In the genomic region with DNA sequence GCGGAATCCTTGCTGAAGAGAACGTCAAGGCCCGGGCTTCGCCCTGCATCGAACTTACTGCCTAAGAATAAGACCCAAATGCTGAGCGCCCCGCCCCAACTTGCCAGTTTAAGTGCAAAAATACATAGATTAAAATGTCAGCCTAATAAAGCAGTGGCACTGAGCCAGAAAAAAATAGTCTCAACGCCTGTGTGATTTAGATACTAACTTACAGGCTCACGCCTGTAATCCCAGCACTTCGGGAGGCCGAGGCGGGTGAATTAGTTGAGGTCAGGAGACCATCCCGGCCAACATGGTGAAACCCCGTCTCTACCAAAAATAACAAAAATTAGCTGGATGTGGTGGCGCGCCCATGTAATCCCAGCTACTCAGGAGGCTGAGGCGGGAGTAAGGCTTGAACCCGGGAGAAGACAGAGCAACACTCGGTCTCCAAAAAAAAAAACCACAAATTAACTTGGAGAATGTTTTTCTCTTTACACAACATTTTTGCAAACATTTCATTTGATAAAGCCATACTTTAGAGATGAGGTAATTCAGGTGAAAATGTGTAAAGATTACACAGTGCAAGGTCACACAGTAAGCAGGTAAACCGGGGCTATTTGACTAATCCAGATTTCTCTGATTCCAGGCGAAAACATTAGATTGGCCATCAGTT, we compare ENCODE assay signal across 8 cellular contexts. TPM values are rescaled to one million over a fixed set of nuclear protein-coding genes. Genes with fewer than 3 reads are reported as not detected.
DNase-seq lines count a peak whose midpoint lies in the region; ATAC-seq, FAIRE-seq and TF ChIP-seq lines count a peak whose summit lies in the region.

No MANE protein-coding gene starts in this region.

- CTCF ChIA-PET in T-cell (lab: Charles Lee): interaction anchor here (0.5 to 1.4 kb wide), 5 partner anchors 10 to 367 kb away, joined by 3 to 7 read pairs (median 4); a partner anchor contains a TSS

- POLR2A ChIA-PET in T-cell (lab: Charles Lee): interaction anchor here (0.6 to 1.0 kb wide), 5 partner anchors 12 to 357 kb away, joined by 3 to 7 read pairs (median 5); a partner anchor contains a TSS

- H4K20me1 ChIP-seq in DND-41 (ENCODE audit: insufficient read depth, low read length): peaks cover 33% of the 10 kb centered on the region; the same call in 1 of the 2 replicates

- H3K4me1 ChIP-seq in DND-41 (ENCODE audit: insufficient read depth, low read length) (peaks cover 35% of the 10 kb centered on the region), pancreas (peaks cover 14 to 22% (median 18%) of the 10 kb centered on the region in 3 donors)

- no peak for FAIRE-seq in pancreas (lab: Jason Lieb, UNC)

- H3K9me3 ChIP-seq in DND-41 (ENCODE audit: insufficient read depth, low read length, severe bottlenecking) (no peaks in the 10 kb centered on the region), pancreas (no peaks in the 10 kb centered on the region)

- 10% methylated on average over 21 of the region's 21 CpGs for WGBS in pancreas, 2 donors

- no peak for ATAC-seq in DND-41 (ENCODE audit: insufficient read depth, low read depth)
- ATAC-seq in T-cell (replicated peaks in 1 of 4): no peak
- ATAC-seq in pancreas: peak; percentile 10 to 33 (median 24)
- no peak for ATAC-seq in HG03442 (IDR thresholded peaks at IDR 0.05; ENCODE audit: unreplicated experiment)
- no peak for ATAC-seq in HG03175 (IDR thresholded peaks at IDR 0.05; ENCODE audit: unreplicated experiment)

- H3K27ac ChIP-seq in DND-41 (ENCODE audit: low read length): peak overlapping the region; percentile 98
- H3K27ac ChIP-seq in pancreas: peak overlapping the region; percentile 82 to 98 (median 98)

- peak overlapping the region; percentile 77 for H3K9ac ChIP-seq in DND-41 (ENCODE audit: low read depth, low read length)

- no peaks in the 10 kb centered on the region for H3K27me3 ChIP-seq in DND-41 (ENCODE audit: insufficient read depth, low read length, poor library complexity)
- H3K27me3 ChIP-seq in pancreas: no peaks in the 10 kb centered on the region

- peaks cover 41 to 47% (median 42%) of the 10 kb centered on the region in 3 donors for H3K4me1 Mint-ChIP-seq in T-cell

- no peaks in the 10 kb centered on the region for H3K9me3 Mint-ChIP-seq in T-cell

- H3K36me3 ChIP-seq in DND-41 (ENCODE audit: insufficient read depth, low read length): no peaks in the 10 kb centered on the region; the same call in 1 of the 2 replicates
- H3K36me3 ChIP-seq in pancreas: no peaks in the 10 kb centered on the region

- H3K4me2 ChIP-seq in DND-41 (ENCODE audit: insufficient read depth, low read length): peak overlapping the region; percentile 66

- H3K27me3 Mint-ChIP-seq in T-cell: no peaks in the 10 kb centered on the region

- peak overlapping the region; percentile 100 for H3K27ac Mint-ChIP-seq in T-cell

- no peak for DNase-seq in DND-41
- DNase-seq in T-cell: no peak
- DNase-seq in fibroblast of villous mesenchyme (ENCODE audit: low read depth): no peak
- DNase-seq in pancreas: peak in 1 of 6 donors; percentile 27
- no peak for DNase-seq in GDM1 (lab: John Stamatoyannopoulos, UW)
- DNase-seq in cerebellum (ENCODE audit: low spot score): no peak

- TF ChIP-seq CTCF in DND-41 (IDR thresholded peaks at IDR 0.05; ENCODE audit: borderline replicate concordance, extremely low read depth, low read length, poor library complexity, severe bottlenecking): no peak
- TF ChIP-seq CTCF in fibroblast of villous mesenchyme (IDR thresholded peaks at IDR 0.05; ENCODE audit: insufficient read depth, low read depth, low read length): no peak
- TF ChIP-seq CTCF in pancreas (IDR thresholded peaks at IDR 0.05): no peak

- intact Hi-C loops in pancreas (cut with DNase I): no loop called here

- H3K4me3 ChIP-seq in DND-41 (ENCODE audit: low read depth in 1 of 2, low read length in 2 of 2): peak overlapping the region; percentile 67 to 77
- peak overlapping the region; percentile 85 for H3K4me3 ChIP-seq in fibroblast of villous mesenchyme (ENCODE audit: low read depth, low read length)
- peak overlapping the region; percentile 39 to 91 (median 84) for H3K4me3 ChIP-seq in pancreas

- H2AFZ ChIP-seq in DND-41 (ENCODE audit: low read depth, low read length): peak overlapping the region; percentile 86

- H3K79me2 ChIP-seq in DND-41 (ENCODE audit: insufficient read depth, low read length): peaks cover 44% of the 10 kb centered on the region

- H3K36me3 Mint-ChIP-seq in T-cell: no peaks in the 10 kb centered on the region

- H3K4me3 Mint-ChIP-seq in T-cell: peak overlapping the region; percentile 95 to 100 (median 99)

RNA-seq across cellular contexts. Expression of a gene that starts 1.2 kb away (rescaled TPM):
- total RNA-seq in T-cell: 100 to 1,000 TPM in 1 of 5 donors, 10 to 100 TPM in 4; 87.3 to 101 (median 91.4) TPM
- total RNA-seq in fibroblast of villous mesenchyme: 70.9 and 79.5 TPM in 2 replicates
- total RNA-seq in pancreas: 10 to 100 TPM; 16.1 to 42.9 (median 21.7) TPM
- 10 to 100 TPM; 16.5 to 27.8 TPM for polyA plus RNA-seq in pancreas
- 70.9 TPM for total RNA-seq in cerebellum

Comparison
In these comparisons a context has a peak if more than half of its experiments do, and no peak if none do; other contexts are left out.
1. ATAC-seq: peak in pancreas (4 of 4); none in DND-41 (single experiment), T-cell (0 of 4), HG03442 (single experiment) and HG03175 (single experiment).
2. Peak in every context shown above with its lines, with median percentiles within 50 percentile points of each other: H3K4me3 ChIP-seq.